In the genomic region with DNA sequence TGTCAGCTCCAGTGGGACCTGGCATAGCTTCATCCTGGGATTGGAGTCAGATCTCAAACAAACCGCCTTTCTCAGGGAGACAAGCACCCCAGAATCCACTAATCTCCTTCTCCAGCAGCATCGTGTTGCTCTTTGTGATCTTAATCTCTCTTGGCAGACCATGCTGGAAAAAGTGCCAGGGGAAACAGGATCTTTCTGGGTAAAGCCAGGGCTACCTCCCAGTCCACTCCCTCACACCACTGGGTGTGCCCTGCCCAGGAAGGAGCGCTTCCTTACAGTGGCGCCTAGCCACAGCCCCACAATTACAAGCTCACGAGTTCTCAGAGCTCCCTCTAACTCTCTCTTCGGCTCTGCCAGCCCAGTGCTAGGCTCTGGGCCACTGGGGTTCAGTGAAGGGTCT, we compare ENCODE assay signal across 24 cellular contexts. TPM values are rescaled to one million over a fixed set of nuclear protein-coding genes. Genes with fewer than 3 reads are reported as not detected.
DNase-seq lines count a peak whose midpoint lies in the region; ATAC-seq and TF ChIP-seq lines count a peak whose summit lies in the region.
"Had no signal": no experiment of that assay in that cellular context is flagged by ENCODE, and none has a peak within 500 bp of the region (broad histone marks: within the 10 kb centered on the region; RNA-seq: fewer than 3 reads in every experiment).

No MANE protein-coding gene starts in this region.

- H3K9ac ChIP-seq in PC-3 (ENCODE audit: low read length): no peak overlapping the region

- no peaks in the 10 kb centered on the region for H3K4me1 Mint-ChIP-seq in glutamatergic neuron (ENCODE audit: low read depth, unreplicated experiment)

- no peak for ATAC-seq in activated CD4-positive, CD25-positive, alpha-beta regulatory T cell treated with anti-CD3 and anti-CD28 coated beads, Interleukin-2, amount 50 U/mL, for 24 hours
- ATAC-seq in PC-3: peak; percentile 84
- ATAC-seq in sciatic nerve: peak; percentile 49
- ATAC-seq: activated CD8-positive, alpha-beta T cell treated with anti-CD3 and anti-CD28 coated beads for 36 hours; CD8-positive, alpha-beta T cell; stimulated activated naive CD8-positive, alpha-beta T cell treated with anti-CD3 and anti-CD28 coated beads, Interleukin-15, Interleukin-2, amounts not matched to agents 100 U/mL and 50 U/mL, for 24 hours had no signal

- no TSS peak for BruUV-seq in PC-3 (replicated peaks; lab: Mats Ljungman, UMichigan)

- H3K36me3 Mint-ChIP-seq in glutamatergic neuron (ENCODE audit: unreplicated experiment): peaks cover 13% of the 10 kb centered on the region
- H3K36me3 Mint-ChIP-seq: CD8-positive, alpha-beta T cell had no signal

- H3K4me3 ChIP-seq in PC-3 (ENCODE audit: low read length) (no peak overlapping the region), fibroblast of the aortic adventitia (ENCODE audit: low read depth, low read length) (no peak overlapping the region)
- H3K4me3 ChIP-seq: lung, thoracic aorta had no signal

- H3K27ac ChIP-seq in PC-3 (ENCODE audit: low read length): no peak overlapping the region
- H3K27ac ChIP-seq: brain microvascular endothelial cell, HL-60, thoracic aorta had no signal

- H3K9me3 Mint-ChIP-seq in glutamatergic neuron (ENCODE audit: unreplicated experiment): peaks cover 3% of the 10 kb centered on the region

- no peaks in the 10 kb centered on the region for H3K36me3 ChIP-seq in PC-3 (ENCODE audit: low read depth, low read length)
- H3K36me3 ChIP-seq: brain microvascular endothelial cell, thoracic aorta had no signal

- no peaks in the 10 kb centered on the region for H3K9me2 ChIP-seq in PC-3 (replicated peaks; ENCODE audit: low read length)

- H3K27me3 ChIP-seq in PC-3 (ENCODE audit: low read length): no peaks in the 10 kb centered on the region

- intact Hi-C loops in PC-3 (cut with micrococcal nuclease): no loop called here
- intact Hi-C loops in sciatic nerve (cut with DNase I): loop anchor here (10.0 kb wide), 1 partner anchor 610 kb away; a partner anchor contains a TSS

- CTCF ChIA-PET in PC-3 (lab: Charles Lee): no interaction called here

- H3K4me1 ChIP-seq in PC-3 (ENCODE audit: insufficient read depth, low read length): 0 out of 2 replicates have a peak, but pooled peaks cover 5% of the 10 kb centered on the region

- H3K9me3 ChIP-seq in PC-3 (ENCODE audit: low read length): no peaks in the 10 kb centered on the region
- H3K9me3 ChIP-seq: thoracic aorta had no signal

- H3K4me2 ChIP-seq in PC-3 (ENCODE audit: low read length): no peak overlapping the region

- no peak overlapping the region for H2AFZ ChIP-seq in PC-3 (ENCODE audit: low read length)

- H3K27me3 Mint-ChIP-seq in glutamatergic neuron (ENCODE audit: unreplicated experiment): peaks cover 6% of the 10 kb centered on the region

- no peaks in the 10 kb centered on the region for H3K79me2 ChIP-seq in PC-3 (ENCODE audit: low read length)

- POLR2A ChIA-PET in PC-3 (lab: Charles Lee; ENCODE audit: unreplicated experiment): no interaction called here

- H4K20me1 ChIP-seq in PC-3 (ENCODE audit: low read length): no peaks in the 10 kb centered on the region

- H3K4me3 Mint-ChIP-seq in glutamatergic neuron (ENCODE audit: unreplicated experiment): no peak overlapping the region
- H3K4me3 Mint-ChIP-seq: activated CD8-positive, alpha-beta T cell treated with anti-CD3 and anti-CD28 coated beads for 36 hours; CD8-positive, alpha-beta T cell had no signal

- DNase-seq in activated CD4-positive, CD25-positive, alpha-beta regulatory T cell treated with anti-CD3 and anti-CD28 coated beads, Interleukin-2, amount 50 U/mL, for 72 hours: peak; percentile 15
- peak; percentile 41 for DNase-seq in PC-3
- DNase-seq in fibroblast of the aortic adventitia (ENCODE audit: low read depth): peak; percentile 24
- peak; percentile 44 for DNase-seq in sciatic nerve (ENCODE audit: low spot score)
- DNase-seq in glutamatergic neuron: no peak
- DNase-seq in C1 segment of cervical spinal cord (lab: John Stamatoyannopoulos, UW): no peak
- no peak for DNase-seq in NCI-H510A treated with DMSO at 0.1 percent for 48 hours (lab: John Stamatoyannopoulos, UW)
- DNase-seq: activated CD8-positive, alpha-beta T cell treated with anti-CD3 and anti-CD28 coated beads for 36 hours; activated naive CD4-positive, alpha-beta T cell; activated T-cell treated with anti-CD3 and anti-CD28 coated beads for 4 hours; brain microvascular endothelial cell; CD8-positive, alpha-beta T cell; GOT3; kidney glomerular epithelial cell; NCI-H1694 treated with DMSO at 0.1 percent for 48 hours; NCI-H2171; RPMI8226; stimulated activated naive CD8-positive, alpha-beta T cell treated with anti-CD3 and anti-CD28 coated beads, Interleukin-15, Interleukin-2, amounts not matched to agents 100 U/mL and 50 U/mL, for 24 hours; T-helper 1 cell had no signal

- H3K27ac Mint-ChIP-seq in glutamatergic neuron (ENCODE audit: unreplicated experiment): no peak overlapping the region
- H3K27ac Mint-ChIP-seq: activated CD8-positive, alpha-beta T cell treated with anti-CD3 and anti-CD28 coated beads for 36 hours; CD8-positive, alpha-beta T cell; progenitor cell of endocrine pancreas had no signal

- no peaks in the 10 kb centered on the region for H3F3A ChIP-seq in PC-3 (ENCODE audit: low read length, unreplicated experiment)

- TF ChIP-seq CTCF in PC-3 (conservative IDR thresholded peaks at IDR 0.05; ENCODE audit: low read depth, low read length): no peak
- no peak for TF ChIP-seq CTCF in fibroblast of the aortic adventitia (IDR thresholded peaks at IDR 0.05; ENCODE audit: insufficient read depth, low read length)
- TF ChIP-seq CTCF in glutamatergic neuron (IDR thresholded peaks at IDR 0.05; ENCODE audit: partially characterized antibody, unreplicated experiment): no peak

RNA-seq across cellular contexts. Expression of a gene that starts 32.2 kb away (rescaled TPM):
- total RNA-seq in PC-3 (2014; rRNA removed): 216 and 253 TPM in 2 replicates
- 223 and 245 TPM in 2 replicates for total RNA-seq in fibroblast of the aortic adventitia (ENCODE audit: low replicate concordance)
- 1,014 TPM for total RNA-seq in sciatic nerve
- 572 TPM for total RNA-seq in glutamatergic neuron (ENCODE audit: unreplicated experiment)

Comparison
In these comparisons a context has a peak if more than half of its experiments do, and no peak if none do; other contexts are left out.
1. DNase-seq: peak in activated CD4-positive, CD25-positive, alpha-beta regulatory T cell treated with anti-CD3 and anti-CD28 coated beads, Interleukin-2, amount 50 U/mL, for 72 hours (single experiment), PC-3 (single experiment), fibroblast of the aortic adventitia (single experiment) and sciatic nerve (single experiment); none in glutamatergic neuron (single experiment), C1 segment of cervical spinal cord (0 of 14) and NCI-H510A treated with DMSO at 0.1 percent for 48 hours (single experiment).
2. ATAC-seq: peak in PC-3 (single experiment) and sciatic nerve (single experiment); none in activated CD4-positive, CD25-positive, alpha-beta regulatory T cell treated with anti-CD3 and anti-CD28 coated beads, Interleukin-2, amount 50 U/mL, for 24 hours (0 of 2).